In the genomic region with DNA sequence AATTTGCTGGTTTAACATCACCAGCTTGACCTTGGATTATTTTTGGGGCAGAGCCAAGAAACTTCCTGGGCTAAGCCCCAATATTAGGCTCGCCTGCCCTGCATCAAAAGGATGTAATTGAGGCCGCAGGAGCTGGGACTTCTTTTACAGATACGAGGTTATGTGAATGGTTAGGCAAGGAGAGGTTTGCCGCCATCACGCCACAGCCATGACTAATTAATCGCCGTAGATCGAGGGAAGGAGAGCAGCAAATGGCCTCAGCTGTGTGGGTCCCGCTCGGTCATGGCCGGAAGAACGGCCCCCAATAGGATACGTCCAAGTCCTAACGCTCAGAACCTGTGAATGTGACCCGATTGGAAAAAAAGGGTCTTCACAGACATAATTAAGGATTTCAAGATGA, we compare ENCODE assay signal across 34 cellular contexts. TPM values are rescaled to one million over a fixed set of nuclear protein-coding genes. Genes with fewer than 3 reads are reported as not detected.
"Had no signal": no experiment of that assay in that cellular context is flagged by ENCODE, and none has a peak within 500 bp of the region (broad histone marks: within the 10 kb centered on the region; RNA-seq: fewer than 3 reads in every experiment).

No MANE protein-coding gene starts in this region.

- H3K27me3 Mint-ChIP-seq: stimulated activated naive B cell treated with anti-CD40 and anti-IgM and Interleukin-4, amounts not matched to agents 10 μg/mL and 1 μg/mL and 100 μg/mL, for 72 hours had no signal

- H3K27ac Mint-ChIP-seq: immature natural killer cell; stimulated activated naive B cell treated with anti-CD40 and anti-IgM and Interleukin-4, amounts not matched to agents 10 μg/mL and 1 μg/mL and 100 μg/mL, for 72 hours; stimulated activated naive CD8-positive, alpha-beta T cell treated with anti-CD3 and anti-CD28 coated beads, Interleukin-15, Interleukin-2, amounts not matched to agents 100 ng/mL and 50 ng/mL, for 24 hours had no signal

- H3K36me3 ChIP-seq: esophagus muscularis mucosa, gastroesophageal sphincter, heart right ventricle, left ventricle myocardium inferior, lower lobe of right lung, prostate gland, right atrium auricular region, sigmoid colon, thoracic aorta, tibial nerve, upper lobe of left lung had no signal

- H3K27me3 ChIP-seq: dorsolateral prefrontal cortex, right atrium auricular region, sigmoid colon, tibial nerve, upper lobe of left lung had no signal

- ATAC-seq: gastroesophageal sphincter; heart right ventricle; left colon; lower lobe of right lung; natural killer cell treated with Interleukin-12 subunit alpha and Interleukin-12 subunit beta and Interleukin-15 and Interleukin-18, amount 100 ng/mL, for 72 hours; stimulated activated naive B cell treated with anti-CD40 and anti-IgM and Interleukin-4, amounts not matched to agents 10 μg/mL and 1 μg/mL and 100 μg/mL, for 72 hours had no signal

- H3K36me3 Mint-ChIP-seq: immature natural killer cell; naive B cell; natural killer cell treated with Interleukin-12 subunit alpha and Interleukin-12 subunit beta and Interleukin-15 and Interleukin-18, amount 100 ng/mL, for 72 hours; stimulated activated naive B cell treated with anti-CD40 and anti-IgM and Interleukin-4, amounts not matched to agents 10 μg/mL and 1 μg/mL and 100 μg/mL, for 72 hours had no signal

- DNase-seq: dorsolateral prefrontal cortex; effector CD4-positive, alpha-beta T cell; foreskin keratinocyte; heart right ventricle; hypothalamus; immature natural killer cell; islet precursor cell; kidney glomerular epithelial cell; left colon; left ventricle myocardium inferior; lower lobe of right lung; naive B cell; nucleus accumbens; sigmoid colon; stimulated activated CD4-positive, alpha-beta T cell treated with anti-CD3 and anti-CD28 coated beads, Interleukin-15, amount 100 ng/mL, for 24 hours; stimulated activated CD4-positive, alpha-beta T cell treated with anti-CD3 and anti-CD28 coated beads, Interleukin-2, amount 100 ng/mL, for 48 hours; stimulated activated naive B cell treated with anti-CD40 and anti-IgM and Interleukin-4, amounts not matched to agents 10 μg/mL and 1 μg/mL and 100 μg/mL, for 72 hours; upper lobe of left lung had no signal

- H3K4me1 Mint-ChIP-seq: immature natural killer cell, naive B cell had no signal

- H3K4me3 Mint-ChIP-seq: immature natural killer cell; naive B cell; natural killer cell treated with Interleukin-12 subunit alpha and Interleukin-12 subunit beta and Interleukin-15 and Interleukin-18, amount 100 ng/mL, for 72 hours; neural crest cell; stimulated activated naive B cell treated with anti-CD40 and anti-IgM and Interleukin-4, amounts not matched to agents 10 μg/mL and 1 μg/mL and 100 μg/mL, for 72 hours; stimulated activated naive CD8-positive, alpha-beta T cell treated with anti-CD3 and anti-CD28 coated beads, Interleukin-15, Interleukin-2, amounts not matched to agents 100 ng/mL and 50 ng/mL, for 24 hours had no signal

- H3K27ac ChIP-seq: dorsolateral prefrontal cortex, esophagus muscularis mucosa, foreskin keratinocyte, gastroesophageal sphincter, heart right ventricle, left ventricle myocardium inferior, lower lobe of right lung, prostate gland, right atrium auricular region, sigmoid colon, thoracic aorta, tibial nerve, upper lobe of left lung had no signal

- H3K9me3 Mint-ChIP-seq: immature natural killer cell; naive B cell; natural killer cell treated with Interleukin-12 subunit alpha and Interleukin-12 subunit beta and Interleukin-15 and Interleukin-18, amount 100 ng/mL, for 72 hours; neural crest cell; stimulated activated naive B cell treated with anti-CD40 and anti-IgM and Interleukin-4, amounts not matched to agents 10 μg/mL and 1 μg/mL and 100 μg/mL, for 72 hours; stimulated activated naive CD8-positive, alpha-beta T cell treated with anti-CD3 and anti-CD28 coated beads, Interleukin-15, Interleukin-2, amounts not matched to agents 100 ng/mL and 50 ng/mL, for 24 hours had no signal

- H3K9me3 ChIP-seq: esophagus muscularis mucosa, gastroesophageal sphincter, heart right ventricle, left ventricle myocardium inferior, lower lobe of right lung, prostate gland, right atrium auricular region, sigmoid colon, thoracic aorta, tibial nerve, upper lobe of left lung had no signal

- H3K4me1 ChIP-seq: foreskin keratinocyte, prostate gland had no signal

- H3K4me3 ChIP-seq: dorsolateral prefrontal cortex, esophagus muscularis mucosa, gastroesophageal sphincter, heart right ventricle, left ventricle myocardium inferior, lower lobe of right lung, prostate gland, right atrium auricular region, sigmoid colon, skin epidermis, thoracic aorta, tibial nerve, upper lobe of left lung had no signal

RNA-seq across cellular contexts. Expression of a gene that starts 9.8 kb away (rescaled TPM):
- total RNA-seq: cerebellum; endothelial cell of umbilical vein; esophagus muscularis mucosa; fibroblast of lung; foreskin keratinocyte; gastroesophageal sphincter; heart right ventricle; left ventricle myocardium inferior; lower lobe of right lung; mesenteric fat pad; mononuclear cell; natural killer cell treated with Interleukin-12 subunit alpha and Interleukin-12 subunit beta and Interleukin-15 and Interleukin-18, amount 100 ng/mL, for 72 hours; neural crest cell; osteocyte; right atrium auricular region; sigmoid colon; thoracic aorta; tibial nerve had no signal

RNA-seq across cellular contexts. Expression of a gene that starts 41.0 kb away (rescaled TPM):
- total RNA-seq: cerebellum, left ventricle myocardium inferior, neural crest cell had no signal
